8 cellular contexts compared by ENCODE assay signal in the genomic region with DNA sequence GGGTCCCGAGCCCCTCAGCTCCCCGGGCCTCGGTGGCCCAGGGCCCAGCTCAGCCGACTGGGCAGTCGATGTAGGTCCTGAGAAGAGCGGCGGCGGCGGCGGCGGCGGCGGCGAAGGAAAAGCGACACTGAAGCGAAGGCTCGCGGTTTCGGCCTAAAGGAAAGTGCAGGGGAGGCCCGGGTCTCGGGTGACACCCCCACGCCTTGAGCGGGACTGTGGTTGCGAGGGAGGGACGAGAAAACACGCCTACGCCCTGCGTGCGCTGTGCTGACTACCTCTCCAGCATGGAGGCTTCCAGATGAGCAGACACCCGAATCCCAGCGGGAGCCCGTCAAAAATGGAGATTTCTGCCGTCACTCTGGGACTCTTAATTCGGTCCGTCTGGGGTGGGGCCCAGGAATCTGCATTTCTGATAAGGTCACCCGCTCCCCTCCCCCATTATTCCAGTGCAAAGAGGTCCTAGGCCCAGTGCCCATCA. TPM values are rescaled to one million over a fixed set of nuclear protein-coding genes. Genes with fewer than 3 reads are reported as not detected.
DNase-seq lines count a peak whose midpoint lies in the region; ATAC-seq and TF ChIP-seq lines count a peak whose summit lies in the region.

No MANE protein-coding gene starts in this region.

- intact Hi-C loops in testis (cut with DNase I; ENCODE audit: low total_unique reads): loop anchor here (10.0 kb wide), 2 partner anchors 223 to 403 kb away; a partner anchor contains a TSS

- no peaks in the 10 kb centered on the region for H3K27me3 ChIP-seq in testis

- no peak; the same call in 1 of the 2 replicates for TF ChIP-seq EP300 in Ishikawa (IDR thresholded peaks at IDR 0.05; ENCODE audit: borderline replicate concordance)

- TF ChIP-seq CTCF in omental fat pad (IDR thresholded peaks at IDR 0.05) (no peak), testis (IDR thresholded peaks at IDR 0.05) (no peak)

- peak; percentile 37 for DNase-seq in DMS79 (lab: John Stamatoyannopoulos, UW)
- DNase-seq in activated naive CD4-positive, alpha-beta T cell treated with Interleukin-2 at 50 U/mL for 16 hours: peak; percentile 74
- peak; percentile 50 for DNase-seq in germinal center (ENCODE audit: low spot score)
- DNase-seq in omental fat pad (ENCODE audit: low spot score): peak; percentile 38
- DNase-seq in testis: peak; percentile 78

- WGBS in testis, 2 donors: 0% methylated on average over 21 to 36 of the region's 36 CpGs

- TF ChIP-seq POLR2A in Raji (IDR thresholded peaks at IDR 0.05; ENCODE audit: insufficient read depth, low read depth, low read length): peak; percentile 38
- TF ChIP-seq POLR2A in testis (IDR thresholded peaks at IDR 0.05): no peak

- ATAC-seq in GM21619 (IDR thresholded peaks at IDR 0.05; ENCODE audit: unreplicated experiment) (peak; percentile 23), omental fat pad (ENCODE audit: low FRiP score) (peak; percentile 50)

- H3K27ac ChIP-seq in testis: peak overlapping the region; percentile 95 to 99

- no peaks in the 10 kb centered on the region for H3K9me3 ChIP-seq in testis

- H3K4me3 ChIP-seq in testis: peak overlapping the region; percentile 79 to 93

- peaks cover 33% of the 10 kb centered on the region for H3K4me1 ChIP-seq in testis

- H3K36me3 ChIP-seq in testis (ENCODE audit: low read depth, missing control alignments): no peaks in the 10 kb centered on the region

- no peak for TF ChIP-seq RAD21 in Ishikawa (IDR thresholded peaks at IDR 0.05; ENCODE audit: low read depth)

TF ChIP-seq in Ishikawa, 13 proteins besides CTCF, POLR2A, EP300 and RAD21:
- TF ChIP-seq TAF1 (IDR thresholded peaks at IDR 0.05; ENCODE audit: low read depth) (no peak), NFIC (IDR thresholded peaks at IDR 0.05) (0 out of 2 replicates have a peak, but pooled peaks have one; percentile 8), TCF12 (IDR thresholded peaks at IDR 0.05; ENCODE audit: low read depth) (peak; percentile 73), YY1 (IDR thresholded peaks at IDR 0.05; ENCODE audit: low read depth) (peak; percentile 81), TEAD4 (IDR thresholded peaks at IDR 0.05) (peak; percentile 62; the same call in 1 of the 2 replicates), CREB1 (IDR thresholded peaks at IDR 0.05; ENCODE audit: low read depth) (no peak), EGR1 (IDR thresholded peaks at IDR 0.05) (peak; percentile 86), FOXM1 (IDR thresholded peaks at IDR 0.05; ENCODE audit: borderline replicate concordance, low read depth) (no peak), CEBPB (IDR thresholded peaks at IDR 0.05) (no peak), ZBTB7A (IDR thresholded peaks at IDR 0.05; ENCODE audit: low read depth) (peak; percentile 65)
- TF ChIP-seq, protein P1, sequence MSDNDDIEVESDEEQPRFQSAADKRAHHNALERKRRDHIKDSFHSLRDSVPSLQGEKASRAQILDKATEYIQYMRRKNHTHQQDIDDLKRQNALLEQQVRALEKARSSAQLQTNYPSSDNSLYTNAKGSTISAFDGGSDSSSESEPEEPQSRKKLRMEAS (IDR thresholded peaks at IDR 0.05): peak; percentile 48
- TF ChIP-seq, protein P2, sequence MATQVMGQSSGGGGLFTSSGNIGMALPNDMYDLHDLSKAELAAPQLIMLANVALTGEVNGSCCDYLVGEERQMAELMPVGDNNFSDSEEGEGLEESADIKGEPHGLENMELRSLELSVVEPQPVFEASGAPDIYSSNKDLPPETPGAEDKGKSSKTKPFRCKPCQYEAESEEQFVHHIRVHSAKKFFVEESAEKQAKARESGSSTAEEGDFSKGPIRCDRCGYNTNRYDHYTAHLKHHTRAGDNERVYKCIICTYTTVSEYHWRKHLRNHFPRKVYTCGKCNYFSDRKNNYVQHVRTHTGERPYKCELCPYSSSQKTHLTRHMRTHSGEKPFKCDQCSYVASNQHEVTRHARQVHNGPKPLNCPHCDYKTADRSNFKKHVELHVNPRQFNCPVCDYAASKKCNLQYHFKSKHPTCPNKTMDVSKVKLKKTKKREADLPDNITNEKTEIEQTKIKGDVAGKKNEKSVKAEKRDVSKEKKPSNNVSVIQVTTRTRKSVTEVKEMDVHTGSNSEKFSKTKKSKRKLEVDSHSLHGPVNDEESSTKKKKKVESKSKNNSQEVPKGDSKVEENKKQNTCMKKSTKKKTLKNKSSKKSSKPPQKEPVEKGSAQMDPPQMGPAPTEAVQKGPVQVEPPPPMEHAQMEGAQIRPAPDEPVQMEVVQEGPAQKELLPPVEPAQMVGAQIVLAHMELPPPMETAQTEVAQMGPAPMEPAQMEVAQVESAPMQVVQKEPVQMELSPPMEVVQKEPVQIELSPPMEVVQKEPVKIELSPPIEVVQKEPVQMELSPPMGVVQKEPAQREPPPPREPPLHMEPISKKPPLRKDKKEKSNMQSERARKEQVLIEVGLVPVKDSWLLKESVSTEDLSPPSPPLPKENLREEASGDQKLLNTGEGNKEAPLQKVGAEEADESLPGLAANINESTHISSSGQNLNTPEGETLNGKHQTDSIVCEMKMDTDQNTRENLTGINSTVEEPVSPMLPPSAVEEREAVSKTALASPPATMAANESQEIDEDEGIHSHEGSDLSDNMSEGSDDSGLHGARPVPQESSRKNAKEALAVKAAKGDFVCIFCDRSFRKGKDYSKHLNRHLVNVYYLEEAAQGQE (IDR thresholded peaks at IDR 0.05; ENCODE audit: low read depth): no peak
- TF ChIP-seq, protein P3, sequence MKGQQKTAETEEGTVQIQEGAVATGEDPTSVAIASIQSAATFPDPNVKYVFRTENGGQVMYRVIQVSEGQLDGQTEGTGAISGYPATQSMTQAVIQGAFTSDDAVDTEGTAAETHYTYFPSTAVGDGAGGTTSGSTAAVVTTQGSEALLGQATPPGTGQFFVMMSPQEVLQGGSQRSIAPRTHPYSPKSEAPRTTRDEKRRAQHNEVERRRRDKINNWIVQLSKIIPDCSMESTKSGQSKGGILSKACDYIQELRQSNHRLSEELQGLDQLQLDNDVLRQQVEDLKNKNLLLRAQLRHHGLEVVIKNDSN (IDR thresholded peaks at IDR 0.05): 0 out of 2 replicates have a peak, but pooled peaks have one; percentile 4

RNA-seq across cellular contexts. Expression of a gene that starts 31.2 kb away (rescaled TPM):
- 10 to 100 TPM; 26.4 to 63.5 (median 41.0) TPM for total RNA-seq in omental fat pad
- total RNA-seq in testis: 10 to 100 TPM; 30.8 to 35.4 TPM
- 17.0 TPM for polyA plus RNA-seq in testis (ENCODE audit: insufficient read depth, low read depth, low replicate concordance)

Comparison
In these comparisons a context has a peak if more than half of its experiments do, and no peak if none do; other contexts are left out.
1. Peak in every context shown above with its lines: DNase-seq, ATAC-seq, H3K4me3 ChIP-seq and H3K27ac ChIP-seq.